Comparison of ENCODE assay signal across 2 cellular contexts in the genomic region with DNA sequence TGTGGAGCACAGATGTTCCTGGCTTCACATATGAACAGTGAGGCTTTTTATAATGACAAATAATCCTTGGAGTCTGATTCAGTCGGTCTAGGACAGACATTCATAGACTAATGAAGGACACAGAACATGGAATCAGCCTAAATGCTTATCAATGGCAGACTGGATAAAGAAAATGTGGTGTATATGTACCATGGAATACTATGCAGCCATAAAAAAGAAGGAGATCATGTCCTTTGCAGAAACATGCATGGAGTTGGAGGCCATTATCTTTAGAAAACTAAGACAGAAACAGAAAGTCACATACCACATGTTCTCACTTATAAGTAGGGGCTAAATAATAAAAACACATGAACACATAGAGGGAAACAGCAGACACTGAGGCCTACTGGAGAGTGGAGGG.
TF ChIP-seq lines count a peak whose summit lies in the region.

No MANE protein-coding gene starts in this region.

TF ChIP-seq in HEK293, 187 proteins besides CTCF, POLR2A, EP300 and RAD21:
- TF ChIP-seq, protein P1, sequence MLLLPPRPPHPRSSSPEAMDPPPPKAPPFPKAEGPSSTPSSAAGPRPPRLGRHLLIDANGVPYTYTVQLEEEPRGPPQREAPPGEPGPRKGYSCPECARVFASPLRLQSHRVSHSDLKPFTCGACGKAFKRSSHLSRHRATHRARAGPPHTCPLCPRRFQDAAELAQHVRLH (tag by site-specific recombination; IDR thresholded peaks at IDR 0.05): 0 out of 2 replicates have a peak, but pooled peaks have one; percentile 42
- TF ChIP-seq, protein P2, sequence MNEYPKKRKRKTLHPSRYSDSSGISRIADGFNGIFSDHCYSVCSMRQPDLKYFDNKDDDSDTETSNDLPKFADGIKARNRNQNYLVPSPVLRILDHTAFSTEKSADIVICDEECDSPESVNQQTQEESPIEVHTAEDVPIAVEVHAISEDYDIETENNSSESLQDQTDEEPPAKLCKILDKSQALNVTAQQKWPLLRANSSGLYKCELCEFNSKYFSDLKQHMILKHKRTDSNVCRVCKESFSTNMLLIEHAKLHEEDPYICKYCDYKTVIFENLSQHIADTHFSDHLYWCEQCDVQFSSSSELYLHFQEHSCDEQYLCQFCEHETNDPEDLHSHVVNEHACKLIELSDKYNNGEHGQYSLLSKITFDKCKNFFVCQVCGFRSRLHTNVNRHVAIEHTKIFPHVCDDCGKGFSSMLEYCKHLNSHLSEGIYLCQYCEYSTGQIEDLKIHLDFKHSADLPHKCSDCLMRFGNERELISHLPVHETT (tag by site-specific recombination; IDR thresholded peaks at IDR 0.05): no peak
- peak; percentile 95 for TF ChIP-seq ZNF146 (tag by site-specific recombination; IDR thresholded peaks at IDR 0.05)
TF ChIP-seq in HEK293: peak in this region for 2.

TF ChIP-seq in K562, 482 proteins besides CTCF, POLR2A, EP300 and RAD21:
- TF ChIP-seq RBM25 (IDR thresholded peaks at IDR 0.05; ENCODE audit: low read depth, low read length, severe bottlenecking) (peak; percentile 18), ZNF699 (CRISPR knock-in tag; IDR thresholded peaks at IDR 0.05; ENCODE audit: insufficient replicate concordance) (no peak), ZNF146 (CRISPR knock-in tag; IDR thresholded peaks at IDR 0.05; ENCODE audit: unreplicated experiment) (peak; percentile 56)
- TF ChIP-seq, protein P3, sequence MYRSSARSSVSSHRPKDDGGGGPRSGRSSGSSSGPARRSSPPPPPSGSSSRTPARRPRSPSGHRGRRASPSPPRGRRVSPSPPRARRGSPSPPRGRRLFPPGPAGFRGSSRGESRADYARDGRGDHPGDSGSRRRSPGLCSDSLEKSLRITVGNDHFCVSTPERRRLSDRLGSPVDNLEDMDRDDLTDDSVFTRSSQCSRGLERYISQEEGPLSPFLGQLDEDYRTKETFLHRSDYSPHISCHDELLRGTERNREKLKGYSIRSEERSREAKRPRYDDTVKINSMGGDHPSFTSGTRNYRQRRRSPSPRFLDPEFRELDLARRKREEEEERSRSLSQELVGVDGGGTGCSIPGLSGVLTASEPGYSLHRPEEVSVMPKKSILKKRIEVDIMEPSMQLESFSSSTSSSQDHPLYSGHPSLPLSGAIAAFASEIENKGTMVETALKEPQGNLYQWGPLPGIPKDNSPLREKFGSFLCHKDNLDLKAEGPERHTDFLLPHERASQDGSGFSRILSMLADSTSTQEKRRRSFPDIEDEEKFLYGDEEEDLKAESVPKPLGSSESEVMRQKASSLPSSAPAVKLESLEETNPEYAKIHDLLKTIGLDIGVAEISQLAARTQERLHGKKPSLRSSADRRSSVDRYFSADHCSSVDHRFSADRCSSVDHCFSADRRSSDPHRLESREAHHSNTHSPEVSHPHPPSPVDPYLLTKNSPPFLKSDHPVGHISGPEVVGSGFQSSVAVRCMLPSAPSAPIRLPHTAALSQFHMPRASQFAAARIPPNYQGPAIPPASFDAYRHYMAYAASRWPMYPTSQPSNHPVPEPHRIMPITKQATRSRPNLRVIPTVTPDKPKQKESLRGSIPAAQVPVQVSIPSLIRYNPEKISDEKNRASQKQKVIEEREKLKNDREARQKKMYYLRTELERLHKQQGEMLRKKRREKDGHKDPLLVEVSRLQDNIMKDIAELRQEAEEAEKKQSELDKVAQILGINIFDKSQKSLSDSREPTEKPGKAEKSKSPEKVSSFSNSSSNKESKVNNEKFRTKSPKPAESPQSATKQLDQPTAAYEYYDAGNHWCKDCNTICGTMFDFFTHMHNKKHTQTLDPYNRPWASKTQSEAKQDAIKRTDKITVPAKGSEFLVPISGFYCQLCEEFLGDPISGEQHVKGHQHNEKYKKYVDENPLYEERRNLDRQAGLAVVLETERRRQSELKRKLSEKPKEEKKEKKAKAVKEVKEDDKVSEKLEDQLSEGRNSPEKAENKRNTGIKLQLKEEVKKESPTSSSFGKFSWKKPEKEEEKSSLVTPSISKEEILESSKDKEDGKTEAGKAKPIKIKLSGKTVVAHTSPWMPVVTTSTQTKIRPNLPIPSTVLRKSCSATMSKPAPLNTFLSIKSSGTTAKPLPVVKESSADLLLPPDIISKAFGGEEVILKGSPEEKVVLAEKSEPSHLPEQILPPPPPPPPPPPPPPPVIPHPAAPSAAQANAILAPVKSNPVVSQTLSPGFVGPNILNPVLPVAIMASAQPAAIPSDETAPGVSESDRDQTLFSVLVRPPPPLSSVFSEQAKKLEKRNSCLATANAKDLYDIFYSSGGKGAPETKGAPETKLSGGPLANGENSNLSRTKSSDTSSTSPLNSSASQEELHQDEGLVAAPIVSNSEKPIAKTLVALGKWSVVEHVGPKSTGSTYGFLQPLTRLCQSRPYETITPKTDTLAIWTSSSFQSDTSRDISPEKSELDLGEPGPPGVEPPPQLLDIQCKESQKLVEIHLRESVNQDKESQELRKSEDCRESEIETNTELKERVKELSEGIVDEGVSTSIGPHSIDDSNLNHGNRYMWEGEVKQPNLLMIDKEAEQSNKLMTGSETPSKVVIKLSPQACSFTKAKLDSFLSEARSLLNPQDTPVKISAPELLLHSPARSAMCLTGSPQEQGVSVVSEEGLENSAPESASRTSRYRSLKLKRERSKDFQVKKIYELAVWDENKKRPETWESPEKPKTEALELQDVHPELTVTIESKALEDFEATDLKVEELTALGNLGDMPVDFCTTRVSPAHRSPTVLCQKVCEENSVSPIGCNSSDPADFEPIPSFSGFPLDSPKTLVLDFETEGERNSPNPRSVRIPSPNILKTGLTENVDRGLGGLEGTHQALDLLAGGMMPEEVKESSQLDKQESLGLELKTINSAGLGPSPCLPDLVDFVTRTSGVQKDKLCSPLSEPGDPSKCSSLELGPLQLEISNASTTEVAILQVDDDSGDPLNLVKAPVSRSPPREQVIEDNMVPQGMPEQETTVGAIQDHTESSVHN (IDR thresholded peaks at IDR 0.05; ENCODE audit: borderline replicate concordance in 1 of 2, low read depth in 1 of 2): no peak
